12 cellular contexts compared by ENCODE assay signal in the genomic region with DNA sequence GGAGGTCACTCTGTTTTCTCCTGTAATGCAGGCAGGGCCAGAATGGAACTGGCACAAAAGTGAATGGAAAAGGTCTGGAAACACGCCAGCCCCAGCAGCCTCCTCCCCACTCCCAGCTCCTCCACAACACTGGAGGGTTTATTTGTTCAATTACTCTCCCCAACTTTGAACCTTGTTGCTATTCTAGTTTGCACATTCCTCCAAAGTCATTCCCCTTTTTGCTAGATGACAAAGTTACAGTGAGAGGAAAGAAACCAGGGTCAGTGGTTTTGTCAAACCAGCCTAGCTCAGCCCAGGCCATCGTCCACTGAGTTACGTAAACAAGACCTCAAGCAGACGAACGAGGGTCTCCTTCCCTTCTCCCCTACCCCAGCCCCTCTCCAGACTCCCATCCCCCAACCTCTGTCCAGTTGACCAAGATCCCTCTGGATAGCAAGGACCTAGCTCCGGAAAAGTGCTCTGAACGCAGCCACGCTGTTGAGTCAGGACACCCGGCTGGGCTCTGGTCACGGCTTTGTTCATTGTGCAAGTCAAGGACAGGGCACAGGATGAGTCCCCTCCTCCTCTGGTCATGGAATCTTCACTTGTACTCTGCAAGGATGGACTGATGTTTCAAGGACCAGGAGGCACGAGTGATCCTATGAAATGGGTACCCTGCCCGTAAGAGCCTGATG.
DNase-seq lines count a peak whose midpoint lies in the region; ATAC-seq and TF ChIP-seq lines count a peak whose summit lies in the region.
"Had no signal": no experiment of that assay in that cellular context is flagged by ENCODE, and none has a peak within 500 bp of the region (broad histone marks: within the 10 kb centered on the region; RNA-seq: fewer than 3 reads in every experiment).

No MANE protein-coding gene starts in this region.

- no peak for TF ChIP-seq EP300 in gastroesophageal sphincter (IDR thresholded peaks at IDR 0.05)

- H3K9me3 ChIP-seq in SJSA1 (replicated peaks) = no peaks in the 10 kb centered on the region
- no peaks in the 10 kb centered on the region for H3K9me3 ChIP-seq in gastroesophageal sphincter
- H3K9me3 ChIP-seq in testis = no peaks in the 10 kb centered on the region
- H3K9me3 ChIP-seq: ovary had no signal

- H3K27ac ChIP-seq in SJSA1 (no peak overlapping the region), gastroesophageal sphincter (peak overlapping the region; percentile 62 to 88 (median 82)), testis (peak overlapping the region in 1 of 2 donors; percentile 30)
- H3K27ac ChIP-seq: ovary had no signal

- ATAC-seq in gastroesophageal sphincter (peak; percentile 36), GM18517 (IDR thresholded peaks at IDR 0.05; ENCODE audit: unreplicated experiment) (no peak), HG02571 (IDR thresholded peaks at IDR 0.05; ENCODE audit: unreplicated experiment) (no peak)

- DNase-seq in SJSA1 (ENCODE audit: low read depth in 1 of 2, low spot score in 2 of 2) (peak; percentile 38 to 61), midbrain (lab: John Stamatoyannopoulos, UW) (peak; percentile 79), testis (peak; percentile 75), DMS79 treated with DMSO at 0.1 percent for 48 hours (lab: John Stamatoyannopoulos, UW) (no peak)
- DNase-seq: amniotic stem cell, NCI-H2029 treated with DMSO at 0.1 percent for 48 hours, NCI-H748 treated with DMSO at 0.1 percent for 48 hours, ovary, T-helper 9 cell had no signal

- WGBS in gastroesophageal sphincter (ENCODE audit: low coverage in 1 of 2), 2 donors = 34 to 100% methylated on average over 1 to 5 of the region's 12 CpGs
- 49 to 55% methylated on average over 12 of the region's 12 CpGs for WGBS in testis, 2 donors

- TF ChIP-seq CTCF in gastroesophageal sphincter (IDR thresholded peaks at IDR 0.05) = no peak
- no peak for TF ChIP-seq CTCF in testis (IDR thresholded peaks at IDR 0.05)

- H3K27me3 ChIP-seq in SJSA1 (replicated peaks) = no peaks in the 10 kb centered on the region
- H3K27me3 ChIP-seq in gastroesophageal sphincter = no peaks in the 10 kb centered on the region
- no peaks in the 10 kb centered on the region for H3K27me3 ChIP-seq in testis
- H3K27me3 ChIP-seq: ovary had no signal

- peaks cover 14% of the 10 kb centered on the region for H3K4me1 ChIP-seq in SJSA1 (replicated peaks)
- H3K4me1 ChIP-seq in gastroesophageal sphincter = peaks cover 3 to 85% (median 14%) of the 10 kb centered on the region in 3 donors
- H3K4me1 ChIP-seq in testis = peaks cover 16% of the 10 kb centered on the region

- H3K36me3 ChIP-seq in SJSA1 (no peaks in the 10 kb centered on the region), gastroesophageal sphincter (no peaks in the 10 kb centered on the region), testis (ENCODE audit: low read depth, missing control alignments) (no peaks in the 10 kb centered on the region)
- H3K36me3 ChIP-seq: ovary had no signal

- H3K4me3 ChIP-seq in SJSA1 = no peak overlapping the region
- H3K4me3 ChIP-seq in gastroesophageal sphincter = no peak overlapping the region
- no peak overlapping the region for H3K4me3 ChIP-seq in testis
- H3K4me3 ChIP-seq: ovary had no signal

- intact Hi-C loops in testis (cut with DNase I; ENCODE audit: low total_unique reads) = no loop called here

- no peak for TF ChIP-seq POLR2A in gastroesophageal sphincter (IDR thresholded peaks at IDR 0.05)
- no peak for TF ChIP-seq POLR2A in testis (IDR thresholded peaks at IDR 0.05)
